ENCODE assay signal across 21 cellular contexts in genomic region chr17:73285916-73286862, GRCh38. TPM values are rescaled to one million over a fixed set of nuclear protein-coding genes. Genes with fewer than 3 reads are reported as not detected.
DNase-seq lines count a peak whose midpoint lies in the region; ATAC-seq, FAIRE-seq and TF ChIP-seq lines count a peak whose summit lies in the region.
"Had no signal": no experiment of that assay in that cellular context is flagged by ENCODE, and none has a peak within 500 bp of the region (broad histone marks: within the 10 kb centered on the region; RNA-seq: fewer than 3 reads in every experiment).

No MANE protein-coding gene starts in this region.

- no peak for FAIRE-seq in A549 (lab: Jason Lieb, UNC)
- FAIRE-seq: G401.6, GM12892, pancreas had no signal

- DNase-seq in A549 (ENCODE audit: low read depth in 1 of 2, low spot score in 1 of 2), result no peak
- DNase-seq in RWPE1 (ENCODE audit: low spot score), result no peak
- DNase-seq in endothelial cell (ENCODE audit: low spot score), result no peak
- no peak for DNase-seq in trophoblast cell
- DNase-seq in NCI-H748 treated with DMSO at 0.1 percent for 48 hours (lab: John Stamatoyannopoulos, UW), result no peak
- no peak for DNase-seq in stimulated activated CD4-positive, alpha-beta T cell treated with anti-CD3 and anti-CD28 coated beads, Interleukin-1b, Interleukin-23, amount 100 ng/mL, for 48 hours
- DNase-seq in COLO668 (lab: John Stamatoyannopoulos, UW; ENCODE audit: unreplicated experiment), result no peak
- DNase-seq in NK-92 treated with Interleukin-12 subunit alpha and Interleukin-12 subunit beta, amount 100 ng/mL, for 24 hours (lab: John Stamatoyannopoulos, UW), result no peak
- DNase-seq: activated effector memory CD4-positive, alpha-beta T cell treated with Interleukin-2 at 50 U/mL for 16 hours; brain microvascular endothelial cell; NCI-H1417; NCI-H446; stimulated activated CD4-positive, alpha-beta T cell treated with anti-CD3 and anti-CD28 coated beads, Interleukin-12 subunit alpha, Interleukin-12 subunit beta, amount 100 ng/mL, for 4 hours had no signal

- peak overlapping the region in 1 of 2 experiments; percentile 91; a peak in 4 of 6 replicates for H3K27ac ChIP-seq in A549
- H3K27ac ChIP-seq in RWPE1, result peak overlapping the region; percentile 68
- no peak overlapping the region for H3K27ac ChIP-seq in trophoblast cell (ENCODE audit: low read depth, low read length)
- H3K27ac ChIP-seq: brain microvascular endothelial cell, HL-60, KMS-11 had no signal

- no peak overlapping the region for H2AFZ ChIP-seq in trophoblast cell (ENCODE audit: insufficient read depth, low read length, poor library complexity)

- H3K23ac ChIP-seq in trophoblast cell (ENCODE audit: low read length), result no peak overlapping the region

- no peak overlapping the region for H2BK5ac ChIP-seq in trophoblast cell (ENCODE audit: low read depth, low read length, poor library complexity)

- H3K27me3 ChIP-seq in trophoblast cell (ENCODE audit: insufficient read depth, low read length), result no peaks in the 10 kb centered on the region
- H3K27me3 ChIP-seq: brain microvascular endothelial cell, pancreas had no signal

- H3K36me3 Mint-ChIP-seq in endothelial cell (ENCODE audit: low read depth, unreplicated experiment), result peaks cover 12% of the 10 kb centered on the region
- H3K36me3 Mint-ChIP-seq: memory B cell had no signal

- H3K4ac ChIP-seq in trophoblast cell (ENCODE audit: low read depth, low read length), result no peak overlapping the region

- peak overlapping the region; percentile 17 for H3K4me3 Mint-ChIP-seq in endothelial cell (ENCODE audit: unreplicated experiment)
- H3K4me3 Mint-ChIP-seq: memory B cell had no signal

- no peak overlapping the region for H2BK12ac ChIP-seq in trophoblast cell (ENCODE audit: low read length)

- H3K79me1 ChIP-seq in trophoblast cell (ENCODE audit: low read length), result peaks cover 4% of the 10 kb centered on the region

- no peak for TF ChIP-seq RAD21 in A549 (conservative IDR thresholded peaks at IDR 0.05 in 1 of 2, IDR thresholded peaks at IDR 0.05 in 1 of 2)

- H3K27me3 Mint-ChIP-seq in endothelial cell (ENCODE audit: unreplicated experiment), result peaks cover 2% of the 10 kb centered on the region

- H3K9me3 ChIP-seq in A549 (no peaks in the 10 kb centered on the region), trophoblast cell (ENCODE audit: insufficient read depth, low read depth, low read length) (peaks cover 2% of the 10 kb centered on the region)
- H3K9me3 ChIP-seq: pancreas had no signal

- POLR2A ChIA-PET in A549 (lab: Yijun Ruan, JAX), result no interaction called here
- POLR2A ChIA-PET in RWPE1 (lab: Yijun Ruan, JAX; ENCODE audit: low non-redundant PET), result no interaction called here

- H2BK120ac ChIP-seq in trophoblast cell (ENCODE audit: insufficient read depth, low read length, poor library complexity), result no peak overlapping the region

- H3K4me2 ChIP-seq in A549 (peak overlapping the region; percentile 79), trophoblast cell (ENCODE audit: low read length) (no peak overlapping the region)
- H3K4me2 ChIP-seq: KMS-11 had no signal

- no peak overlapping the region for H2AK5ac ChIP-seq in trophoblast cell (ENCODE audit: low read length)

- H3K4me3 ChIP-seq in A549 (no peak overlapping the region), trophoblast cell (ENCODE audit: low read depth, low read length) (no peak overlapping the region)
- H3K4me3 ChIP-seq: pancreas had no signal

- CTCF ChIA-PET in A549 (lab: Yijun Ruan, JAX), result interaction anchor here (0.6 to 9.1 kb wide), 4 partner anchors 25 to 921 kb away, joined by 3 to 72 read pairs (median 8); no protein-coding TSS in a partner anchor
- CTCF ChIA-PET in RWPE1 (lab: Yijun Ruan, JAX), result interaction anchor here (0.6 to 0.8 kb wide), 2 partner anchors 84 to 138 kb away, joined by 3 to 4 read pairs; no protein-coding TSS in a partner anchor

- TF ChIP-seq CTCF in A549 (IDR thresholded peaks at IDR 0.05) (no peak), RWPE1 (conservative IDR thresholded peaks at IDR 0.05; ENCODE audit: low read depth) (no peak), endothelial cell (IDR thresholded peaks at IDR 0.05; ENCODE audit: unreplicated experiment) (no peak)

- H4K91ac ChIP-seq in trophoblast cell (ENCODE audit: low read depth, low read length), result no peak overlapping the region

- no peak for ATAC-seq in A549
- ATAC-seq: pancreas had no signal

- H3K9ac ChIP-seq in trophoblast cell (ENCODE audit: low read length), result no peak overlapping the region
- H3K9ac ChIP-seq: KMS-11 had no signal

- peaks cover 12% of the 10 kb centered on the region for H3K79me2 ChIP-seq in trophoblast cell (ENCODE audit: control insufficient read depth, insufficient read depth, low read length, poor library complexity)

- peak overlapping the region; percentile 6 for H4K12ac ChIP-seq in trophoblast cell (ENCODE audit: low read depth, low read length)

- peak overlapping the region; percentile 9 for H3K18ac ChIP-seq in trophoblast cell (ENCODE audit: low read length)

- H3K4me1 Mint-ChIP-seq in endothelial cell (ENCODE audit: unreplicated experiment), result peaks cover 13% of the 10 kb centered on the region

- no peak overlapping the region for H4K8ac ChIP-seq in trophoblast cell (ENCODE audit: low read depth, low read length)

- no peak overlapping the region for H3K27ac Mint-ChIP-seq in endothelial cell (ENCODE audit: unreplicated experiment)
- H3K27ac Mint-ChIP-seq: memory B cell had no signal

- H3K9me3 Mint-ChIP-seq in endothelial cell (ENCODE audit: unreplicated experiment), result no peaks in the 10 kb centered on the region
- H3K9me3 Mint-ChIP-seq: memory B cell had no signal

- H3K4me1 ChIP-seq in A549 (peaks cover 53% of the 10 kb centered on the region), trophoblast cell (ENCODE audit: control insufficient read depth in 1 of 2, insufficient read depth in 2 of 2, low read length in 2 of 2) (peaks cover 23 to 29% of the 10 kb centered on the region in 2 experiments)

- TF ChIP-seq POLR2A in A549 (IDR thresholded peaks at IDR 0.05; ENCODE audit: low read length), result no peak

- 92% methylated on average over 52 of the region's 52 CpGs for WGBS in A549 (ENCODE audit: missing lambda C conversion rate)
- no CpG with 5 or more reads among the region's 52 CpGs for WGBS in trophoblast cell (ENCODE audit: extremely low coverage, insufficient coverage, insufficient read length)

- H3K36me3 ChIP-seq in trophoblast cell (ENCODE audit: control insufficient read depth in 1 of 2, insufficient read depth in 2 of 2, low read length in 2 of 2), result peaks cover 33 to 36% of the 10 kb centered on the region in 2 experiments

- no peak for TF ChIP-seq EP300 in A549 (IDR thresholded peaks at IDR 0.05)

- H3K14ac ChIP-seq in trophoblast cell (ENCODE audit: low read length), result no peak overlapping the region

TF ChIP-seq in A549, 52 proteins besides CTCF, POLR2A, EP300 and RAD21:
- TF ChIP-seq SMC3 (IDR thresholded peaks at IDR 0.05) (no peak), ELK1 (IDR thresholded peaks at IDR 0.05; ENCODE audit: low read depth, low read length) (no peak), JUN (IDR thresholded peaks at IDR 0.05) (no peak), CHD2 (IDR thresholded peaks at IDR 0.05; ENCODE audit: low read length, partially characterized antibody) (no peak), CHD4 (IDR thresholded peaks at IDR 0.05; ENCODE audit: borderline replicate concordance) (no peak), EHMT2 (IDR thresholded peaks at IDR 0.05; ENCODE audit: low read depth) (no peak), HOXB13 (CRISPR knock-in tag; IDR thresholded peaks at IDR 0.05; ENCODE audit: low read depth) (no peak), NFE2L2 (conservative IDR thresholded peaks at IDR 0.05; ENCODE audit: low read length) (no peak), FOXS1 (CRISPR knock-in tag; IDR thresholded peaks at IDR 0.05) (no peak), FOSL2 (IDR thresholded peaks at IDR 0.05) (no peak), FOSL2 (CRISPR knock-in tag; IDR thresholded peaks at IDR 0.05) (no peak), E2F6 (IDR thresholded peaks at IDR 0.05; ENCODE audit: borderline replicate concordance, low read depth) (no peak), MAX (IDR thresholded peaks at IDR 0.05) (no peak), MAZ (IDR thresholded peaks at IDR 0.05; ENCODE audit: borderline replicate concordance, low read depth, low read length) (no peak), HOXB5 (CRISPR knock-in tag; IDR thresholded peaks at IDR 0.05) (no peak)

RNA-seq across cellular contexts. Expression of gene CPSF4L, which starts 24.5 kb away (rescaled TPM):
- polyA plus RNA-seq in A549 (2011; rRNA removed) (0.13 and 0.17 TPM in 2 replicates), A549 (2017; fragmentation: RNase III; extraction: RNeasy Plus Mini Kit Qiagen cat#74134 plus additional on column Dnase treatment) (not detected in 3 replicates)
- polyA plus RNA-seq in A549 (2012; cell fraction: cytosol; rRNA removed), result not detected in 2 replicates
- 0.27 TPM in 1 of 2 replicates, not detected in the other for polyA plus RNA-seq in A549 (2012; cell fraction: nucleus; rRNA removed)
- polyA minus RNA-seq in A549 (2011; rRNA and poly(A)+ RNA removed), result not detected in 2 replicates
- not detected for total RNA-seq in endothelial cell (ENCODE audit: unreplicated experiment)
- not detected in 2 replicates for polyA plus RNA-seq in trophoblast cell (2013)
- total RNA-seq: fibroblast of villous mesenchyme had no signal
- polyA plus RNA-seq: AG04450, pancreas had no signal

RNA-seq across cellular contexts. Expression of gene CDC42EP4, which starts 25.6 kb away (rescaled TPM):
- polyA plus RNA-seq in A549 (2011; rRNA removed), result 32.9 and 33.8 TPM in 2 replicates
- polyA plus RNA-seq in A549 (2012; cell fraction: cytosol; rRNA removed), result 40.9 and 72.3 TPM in 2 replicates
- 41.7 and 52.8 TPM in 2 replicates for polyA plus RNA-seq in A549 (2012; cell fraction: nucleus; rRNA removed)
- 60.1 to 66.3 TPM (median 65.7 TPM) in 3 replicates for polyA plus RNA-seq in A549 (2017; fragmentation: RNase III; extraction: RNeasy Plus Mini Kit Qiagen cat#74134 plus additional on column Dnase treatment)
- 64.6 and 69.0 TPM in 2 replicates for polyA minus RNA-seq in A549 (2011; rRNA and poly(A)+ RNA removed)
- total RNA-seq in endothelial cell (ENCODE audit: unreplicated experiment), result 22.9 TPM
- polyA plus RNA-seq in trophoblast cell (2013), result 31.8 and 33.8 TPM in 2 replicates
